3 cellular contexts compared by ENCODE assay signal in the genomic region with DNA sequence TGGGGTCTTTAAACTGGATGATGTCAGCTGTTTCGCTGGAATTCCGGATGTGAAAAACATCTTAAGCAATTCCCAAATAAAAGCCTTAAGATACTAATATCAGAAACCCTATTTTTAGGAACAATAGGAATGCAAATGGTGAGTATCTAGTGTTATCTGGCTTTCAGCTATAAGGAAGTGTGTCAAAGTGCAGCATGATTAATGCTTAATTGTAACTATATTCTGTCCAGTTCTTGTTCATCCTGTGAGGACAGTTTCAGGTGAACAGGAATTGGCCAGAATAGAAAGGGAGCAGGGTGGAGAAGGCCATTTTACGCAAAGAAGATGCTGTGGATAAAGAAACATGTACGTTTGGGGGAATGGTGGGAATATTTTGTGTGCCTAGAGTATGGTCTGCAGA.
TF ChIP-seq lines count a peak whose summit lies in the region.

No MANE protein-coding gene starts in this region.

TF ChIP-seq in A549, 52 proteins besides CTCF, POLR2A, EP300 and RAD21:
- TF ChIP-seq CHD2 (IDR thresholded peaks at IDR 0.05; ENCODE audit: low read length, partially characterized antibody) (no peak), SREBF2 (IDR thresholded peaks at IDR 0.05) (no peak)

TF ChIP-seq in IMR-90, 13 proteins besides CTCF, POLR2A, EP300 and RAD21:
- TF ChIP-seq CEBPB (IDR thresholded peaks at IDR 0.05; ENCODE audit: low read depth, low read length) (no peak), NFE2L2 (IDR thresholded peaks at IDR 0.05; ENCODE audit: low read depth, low read length) (no peak), BHLHE40 (IDR thresholded peaks at IDR 0.05; ENCODE audit: low read depth, low read length) (no peak), MXI1 (IDR thresholded peaks at IDR 0.05; ENCODE audit: borderline replicate concordance, low read depth, low read length) (no peak), FOS (IDR thresholded peaks at IDR 0.05; ENCODE audit: low read depth, low read length) (no peak), CHD1 (IDR thresholded peaks at IDR 0.05; ENCODE audit: low read depth, low read length) (no peak), MAFK (IDR thresholded peaks at IDR 0.05; ENCODE audit: low read depth, low read length) (no peak), SMC3 (IDR thresholded peaks at IDR 0.05; ENCODE audit: low read depth, low read length) (no peak), RCOR1 (IDR thresholded peaks at IDR 0.05; ENCODE audit: insufficient replicate concordance, low read length) (no peak), RFX5 (IDR thresholded peaks at IDR 0.05; ENCODE audit: low read depth, low read length) (no peak), MAZ (IDR thresholded peaks at IDR 0.05; ENCODE audit: borderline replicate concordance, low read depth, low read length) (no peak)
- TF ChIP-seq, protein P1, sequence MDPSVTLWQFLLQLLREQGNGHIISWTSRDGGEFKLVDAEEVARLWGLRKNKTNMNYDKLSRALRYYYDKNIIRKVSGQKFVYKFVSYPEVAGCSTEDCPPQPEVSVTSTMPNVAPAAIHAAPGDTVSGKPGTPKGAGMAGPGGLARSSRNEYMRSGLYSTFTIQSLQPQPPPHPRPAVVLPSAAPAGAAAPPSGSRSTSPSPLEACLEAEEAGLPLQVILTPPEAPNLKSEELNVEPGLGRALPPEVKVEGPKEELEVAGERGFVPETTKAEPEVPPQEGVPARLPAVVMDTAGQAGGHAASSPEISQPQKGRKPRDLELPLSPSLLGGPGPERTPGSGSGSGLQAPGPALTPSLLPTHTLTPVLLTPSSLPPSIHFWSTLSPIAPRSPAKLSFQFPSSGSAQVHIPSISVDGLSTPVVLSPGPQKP (IDR thresholded peaks at IDR 0.05; ENCODE audit: borderline replicate concordance, low read depth, low read length) = no peak
- TF ChIP-seq, protein P2, sequence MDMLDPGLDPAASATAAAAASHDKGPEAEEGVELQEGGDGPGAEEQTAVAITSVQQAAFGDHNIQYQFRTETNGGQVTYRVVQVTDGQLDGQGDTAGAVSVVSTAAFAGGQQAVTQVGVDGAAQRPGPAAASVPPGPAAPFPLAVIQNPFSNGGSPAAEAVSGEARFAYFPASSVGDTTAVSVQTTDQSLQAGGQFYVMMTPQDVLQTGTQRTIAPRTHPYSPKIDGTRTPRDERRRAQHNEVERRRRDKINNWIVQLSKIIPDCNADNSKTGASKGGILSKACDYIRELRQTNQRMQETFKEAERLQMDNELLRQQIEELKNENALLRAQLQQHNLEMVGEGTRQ (IDR thresholded peaks at IDR 0.05; ENCODE audit: low read depth, low read length) = no peak

TF ChIP-seq in endothelial cell of umbilical vein, 7 proteins besides CTCF, POLR2A, EP300 and RAD21:
- no peak for TF ChIP-seq MAX (IDR thresholded peaks at IDR 0.05; ENCODE audit: insufficient read depth, insufficient read length)
- TF ChIP-seq MYC (IDR thresholded peaks at IDR 0.05; ENCODE audit: low read depth, low read length) = no peak
- TF ChIP-seq POLR2AphosphoS5 (IDR thresholded peaks at IDR 0.05; ENCODE audit: insufficient read depth, low read depth, low read length) = no peak
- TF ChIP-seq FOS (IDR thresholded peaks at IDR 0.05; ENCODE audit: borderline replicate concordance, insufficient read depth, low read length) = peak; percentile 24
- peak; percentile 65 for TF ChIP-seq GATA2 (IDR thresholded peaks at IDR 0.05; ENCODE audit: insufficient read depth, insufficient read length, low read depth, low read length)
- no peak for TF ChIP-seq EZH2 (IDR thresholded peaks at IDR 0.05; ENCODE audit: borderline replicate concordance, low read depth, low read length, severe bottlenecking)
- no peak for TF ChIP-seq JUN (IDR thresholded peaks at IDR 0.05; ENCODE audit: borderline replicate concordance, insufficient read depth, insufficient read length, low read depth)
TF ChIP-seq in endothelial cell of umbilical vein: peak in this region for 2.
